ENCODE assay signal across 28 cellular contexts in the genomic region with DNA sequence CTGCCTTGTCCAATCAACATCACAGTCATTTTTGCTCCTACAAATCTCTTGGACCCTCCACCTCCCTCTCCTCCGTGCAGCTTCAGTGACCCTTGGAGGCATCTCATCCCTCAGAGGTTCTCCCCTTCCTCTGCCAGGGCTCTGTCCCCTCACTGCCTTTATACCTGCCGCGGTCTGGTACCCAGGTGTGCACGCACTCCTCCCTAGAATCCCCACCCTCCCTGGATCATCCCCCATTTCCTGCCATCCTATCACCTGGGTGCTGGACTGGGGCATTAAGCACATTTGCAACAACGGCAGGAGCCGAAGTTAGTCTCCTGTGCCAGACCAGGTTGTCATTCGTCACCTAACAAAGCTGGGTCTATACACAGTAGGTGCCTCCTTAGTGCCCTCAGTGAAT. TPM values are rescaled to one million over a fixed set of nuclear protein-coding genes. Genes with fewer than 3 reads are reported as not detected.
"Had no signal": no experiment of that assay in that cellular context is flagged by ENCODE, and none has a peak within 500 bp of the region (broad histone marks: within the 10 kb centered on the region; RNA-seq: fewer than 3 reads in every experiment).

No MANE protein-coding gene starts in this region.

- H3K9me3 Mint-ChIP-seq: central memory CD8-positive, alpha-beta T cell had no signal

- H3K36me3 Mint-ChIP-seq: activated CD4-positive, alpha-beta memory T cell treated with anti-CD3 and anti-CD28 coated beads for 36 hours; activated naive CD8-positive, alpha-beta T cell; brain had no signal

- H3K4me1 Mint-ChIP-seq: activated CD4-positive, alpha-beta T cell treated with anti-CD3 and anti-CD28 coated beads for 36 hours; activated CD4-positive, alpha-beta T cell treated with anti-CD3 and anti-CD28 coated beads, Interleukin-2, amount 10 ng/mL, durations not matched to agents 24 days and 14 days; central memory CD8-positive, alpha-beta T cell; endodermal cell; T-helper 17 cell had no signal

- DNase-seq: activated CD4-positive, alpha-beta memory T cell treated with anti-CD3 and anti-CD28 coated beads for 36 hours; activated CD4-positive, alpha-beta T cell treated with anti-CD3 and anti-CD28 coated beads for 36 hours; activated CD4-positive, alpha-beta T cell treated with anti-CD3 and anti-CD28 coated beads, Interleukin-2, amount 10 ng/mL, durations not matched to agents 24 days and 14 days; activated CD4-positive, CD25-positive, alpha-beta regulatory T cell; activated CD4-positive, CD25-positive, alpha-beta regulatory T cell treated with anti-CD3 and anti-CD28 coated beads, Interleukin-2, amount 50 U/mL, for 72 hours; activated gamma-delta T cell treated with Interleukin-2 at 50 U/mL for 16 hours; activated naive CD4-positive, alpha-beta T cell treated with anti-CD3 and anti-CD28 coated beads, Interleukin-2, amount 50 U/mL, for 16 hours; activated naive CD4-positive, alpha-beta T cell treated with Interleukin-2 at 50 U/mL for 16 hours; activated T-cell treated with anti-CD3 and anti-CD28 coated beads, Interleukin-2, amount 50 U/mL, for 1 hour; activated T-cell treated with anti-CD3 and anti-CD28 coated beads, Interleukin-2, amount 50 U/mL, for 48 hours; dorsolateral prefrontal cortex; effector memory CD4-positive, alpha-beta T cell; endodermal cell; foreskin keratinocyte; gastrocnemius medialis; T-helper 1 cell; T-helper 17 cell; T1000 had no signal

- ATAC-seq: activated CD4-positive, alpha-beta T cell treated with anti-CD3 and anti-CD28 coated beads for 36 hours; foreskin keratinocyte; gastrocnemius medialis; T-helper 17 cell had no signal

- H3K27ac Mint-ChIP-seq: activated CD4-positive, alpha-beta memory T cell treated with anti-CD3 and anti-CD28 coated beads for 36 hours; activated CD4-positive, alpha-beta T cell treated with anti-CD3 and anti-CD28 coated beads for 36 hours; activated CD4-positive, alpha-beta T cell treated with anti-CD3 and anti-CD28 coated beads, Interleukin-2, amount 10 ng/mL, durations not matched to agents 24 days and 14 days; activated naive CD8-positive, alpha-beta T cell; activated T-helper 1 cell treated with anti-CD3 and anti-CD28 coated beads, Interleukin-12 subunit alpha, Interleukin-12 subunit beta, Interleukin-2, Interleukin-4 antibody, amounts not matched to agents 30 ng/mL and 10 ng/mL and 1 ng/mL, durations not matched to agents 14 hours and 24 hours and 36 hours; activated T-helper 2 cell treated with anti-CD3 and anti-CD28 coated beads, Interferon-gamma antibody, Interleukin-2, Interleukin-4, amounts not matched to agents 10 μg/mL and 5 μg/mL and 100 μg/mL, durations not matched to agents 14 hours and 24 hours and 36 hours; brain; dendritic cell treated with granulocyte-macrophage colony-stimulating factor and Interleukin-4, amounts not matched to agents 40 ng/mL and 50 ng/mL, for 4 days; endodermal cell; T-helper 17 cell; T-helper 2 cell treated with Interferon-gamma antibody and Interleukin-4, amounts not matched to agents 5 μg/mL and 100 μg/mL, for 36 hours had no signal

- H3K27me3 Mint-ChIP-seq: activated CD4-positive, alpha-beta T cell treated with anti-CD3 and anti-CD28 coated beads, Interleukin-2, amount 10 ng/mL, durations not matched to agents 24 days and 14 days had no signal

- H3K4me3 Mint-ChIP-seq: activated CD4-positive, alpha-beta memory T cell treated with anti-CD3 and anti-CD28 coated beads for 36 hours; activated CD4-positive, alpha-beta T cell treated with anti-CD3 and anti-CD28 coated beads for 36 hours; activated CD4-positive, alpha-beta T cell treated with anti-CD3 and anti-CD28 coated beads, Interleukin-2, amount 10 ng/mL, durations not matched to agents 24 days and 14 days; activated naive CD8-positive, alpha-beta T cell; activated T-helper 1 cell treated with anti-CD3 and anti-CD28 coated beads, Interleukin-12 subunit alpha, Interleukin-12 subunit beta, Interleukin-2, Interleukin-4 antibody, amounts not matched to agents 30 ng/mL and 10 ng/mL and 1 ng/mL, durations not matched to agents 14 hours and 24 hours and 36 hours; brain; central memory CD8-positive, alpha-beta T cell; dendritic cell treated with granulocyte-macrophage colony-stimulating factor and Interleukin-4, amounts not matched to agents 40 ng/mL and 50 ng/mL, for 4 days; endodermal cell; T-helper 17 cell; T-helper 2 cell treated with Interferon-gamma antibody and Interleukin-4, amounts not matched to agents 5 μg/mL and 100 μg/mL, for 36 hours had no signal

RNA-seq across cellular contexts. Expression of gene TMEM271, which starts 10.1 kb away (rescaled TPM):
- total RNA-seq: activated CD4-positive, alpha-beta memory T cell treated with anti-CD3 and anti-CD28 coated beads for 36 hours; activated CD4-positive, alpha-beta T cell treated with anti-CD3 and anti-CD28 coated beads for 36 hours; activated CD4-positive, alpha-beta T cell treated with anti-CD3 and anti-CD28 coated beads, Interleukin-2, amount 10 ng/mL, durations not matched to agents 24 days and 14 days; activated T-helper 1 cell treated with anti-CD3 and anti-CD28 coated beads, Interleukin-12 subunit alpha, Interleukin-12 subunit beta, Interleukin-2, Interleukin-4 antibody, amounts not matched to agents 30 ng/mL and 10 ng/mL and 1 ng/mL, durations not matched to agents 14 hours and 24 hours and 36 hours; activated T-helper 2 cell treated with anti-CD3 and anti-CD28 coated beads, Interferon-gamma antibody, Interleukin-2, Interleukin-4, amounts not matched to agents 10 μg/mL and 5 μg/mL and 100 μg/mL, durations not matched to agents 14 hours and 24 hours and 36 hours; ascending aorta; breast epithelium; cardiac muscle cell; endodermal cell; foreskin keratinocyte; gastrocnemius medialis; T-helper 17 cell had no signal

RNA-seq across cellular contexts. Expression of gene PDE6B, which starts 59.3 kb away (rescaled TPM):
- total RNA-seq: ascending aorta, gastrocnemius medialis had no signal
